Comparison of ENCODE assay signal across 1 cellular context in the genomic region with DNA sequence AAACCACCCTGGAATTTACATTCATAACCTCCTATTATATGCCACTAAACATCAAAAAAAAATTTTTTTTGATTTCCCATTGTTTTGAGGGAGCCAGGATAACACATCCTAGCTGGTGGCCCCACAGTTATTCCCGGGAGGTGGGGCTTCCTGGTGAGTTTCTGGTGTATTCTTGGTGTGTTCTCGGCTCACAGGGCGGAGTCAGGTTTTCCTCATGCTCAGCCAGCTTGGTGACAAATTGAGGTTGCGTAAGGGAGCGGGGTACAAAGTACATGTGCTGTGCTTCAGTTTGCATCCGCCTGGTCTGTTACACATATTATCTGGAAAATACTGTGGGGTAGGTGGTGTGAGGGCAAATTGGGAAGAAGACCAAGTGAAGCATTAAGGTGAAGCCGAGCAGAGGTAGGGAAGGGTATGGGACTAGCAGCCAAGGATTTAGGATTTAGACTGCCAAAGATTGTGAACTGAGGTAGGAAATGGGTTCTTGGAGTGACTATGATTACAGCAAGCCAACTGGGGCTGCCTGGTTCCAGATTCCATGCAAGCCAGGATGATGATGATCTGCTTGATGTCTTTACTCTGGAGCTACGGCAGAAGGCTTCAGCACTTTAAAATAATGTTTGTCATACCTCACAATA.
TF ChIP-seq lines count a peak whose summit lies in the region.

No MANE protein-coding gene starts in this region.

TF ChIP-seq in H1, 55 proteins besides CTCF, POLR2A, EP300 and RAD21:
- TF ChIP-seq, protein P1, sequence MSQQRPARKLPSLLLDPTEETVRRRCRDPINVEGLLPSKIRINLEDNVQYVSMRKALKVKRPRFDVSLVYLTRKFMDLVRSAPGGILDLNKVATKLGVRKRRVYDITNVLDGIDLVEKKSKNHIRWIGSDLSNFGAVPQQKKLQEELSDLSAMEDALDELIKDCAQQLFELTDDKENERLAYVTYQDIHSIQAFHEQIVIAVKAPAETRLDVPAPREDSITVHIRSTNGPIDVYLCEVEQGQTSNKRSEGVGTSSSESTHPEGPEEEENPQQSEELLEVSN (IDR thresholded peaks at IDR 0.05), result 0 out of 2 replicates have a peak, but pooled peaks have one; percentile 16
- no peak for TF ChIP-seq SAP30 (IDR thresholded peaks at IDR 0.05; ENCODE audit: insufficient read depth, insufficient replicate concordance, low read length)
- TF ChIP-seq CEBPB (IDR thresholded peaks at IDR 0.05; ENCODE audit: low read depth, low read length), result peak; percentile 77
- TF ChIP-seq TCF12 (IDR thresholded peaks at IDR 0.05; ENCODE audit: low read depth, low read length), result no peak
- no peak for TF ChIP-seq KDM1A (IDR thresholded peaks at IDR 0.05; ENCODE audit: borderline replicate concordance, low read length)
- no peak for TF ChIP-seq JUN (IDR thresholded peaks at IDR 0.05; ENCODE audit: low read depth, low read length)
- TF ChIP-seq, protein P2, sequence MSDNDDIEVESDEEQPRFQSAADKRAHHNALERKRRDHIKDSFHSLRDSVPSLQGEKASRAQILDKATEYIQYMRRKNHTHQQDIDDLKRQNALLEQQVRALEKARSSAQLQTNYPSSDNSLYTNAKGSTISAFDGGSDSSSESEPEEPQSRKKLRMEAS (IDR thresholded peaks at IDR 0.05), result peak; percentile 43; the same call in 1 of the 2 replicates
